In genomic region chr4:159190646-159191045, GRCh38 we compare ENCODE assay signal across 1 cellular context.
A peak's percentile ranks its signal among the peaks of the same experiment; 100 is the strongest.
TF ChIP-seq lines count a peak whose summit lies in the region.

No MANE protein-coding gene starts in this region.

TF ChIP-seq in K562, 482 proteins besides CTCF, POLR2A, EP300 and RAD21 (continued from another document and continues in another):
- TF ChIP-seq MNT (conservative IDR thresholded peaks at IDR 0.05) (no peak), ILF3 (IDR thresholded peaks at IDR 0.05; ENCODE audit: borderline replicate concordance) (no peak), HMGN3 (IDR thresholded peaks at IDR 0.05; ENCODE audit: borderline replicate concordance, extremely low read depth, insufficient read length, low read depth, low read length) (no peak), HOMEZ (CRISPR knock-in tag; IDR thresholded peaks at IDR 0.05) (no peak), CBFA2T3 (IDR thresholded peaks at IDR 0.05) (peak; percentile 62), CHAMP1 (IDR thresholded peaks at IDR 0.05) (no peak), ZNF224 (CRISPR knock-in tag; IDR thresholded peaks at IDR 0.05) (no peak), ZBTB26 (CRISPR knock-in tag; IDR thresholded peaks at IDR 0.05) (no peak), OTX1 (CRISPR knock-in tag; IDR thresholded peaks at IDR 0.05) (no peak), ELF1 (tag; IDR thresholded peaks at IDR 0.05) (no peak), LARP7 (IDR thresholded peaks at IDR 0.05) (no peak), BRD9 (IDR thresholded peaks at IDR 0.05; ENCODE audit: low read depth, partially characterized antibody) (no peak), RBM22 (IDR thresholded peaks at IDR 0.05; ENCODE audit: low read depth, low read length, poor library complexity, severe bottlenecking) (no peak), ZKSCAN3 (CRISPR knock-in tag; IDR thresholded peaks at IDR 0.05) (no peak), ZNF609 (CRISPR knock-in tag; IDR thresholded peaks at IDR 0.05; ENCODE audit: borderline replicate concordance) (no peak), CLOCK (CRISPR knock-in tag; IDR thresholded peaks at IDR 0.05; ENCODE audit: borderline replicate concordance) (no peak), RNF219 (CRISPR knock-in tag; IDR thresholded peaks at IDR 0.05) (no peak), ZNF589 (CRISPR knock-in tag; IDR thresholded peaks at IDR 0.05; ENCODE audit: low read depth) (no peak), TAL1 (IDR thresholded peaks at IDR 0.05) (0 out of 2 replicates have a peak, but pooled peaks have one; percentile 26), NFIX (CRISPR knock-in tag; IDR thresholded peaks at IDR 0.05; ENCODE audit: low read depth) (no peak), ZNF280A (IDR thresholded peaks at IDR 0.05; ENCODE audit: low read depth, partially characterized antibody) (no peak), RREB1 (CRISPR knock-in tag; IDR thresholded peaks at IDR 0.05) (no peak), CREM (IDR thresholded peaks at IDR 0.05; ENCODE audit: low read depth) (no peak), ZNF586 (CRISPR knock-in tag; conservative IDR thresholded peaks at IDR 0.05) (no peak), CBFA2T2 (conservative IDR thresholded peaks at IDR 0.05) (peak; percentile 23; the same call in 1 of the 2 replicates), RBM34 (IDR thresholded peaks at IDR 0.05; ENCODE audit: borderline replicate concordance, insufficient read depth, low read length) (no peak), ZNF778 (CRISPR knock-in tag; IDR thresholded peaks at IDR 0.05) (no peak)
